Comparison of ENCODE assay signal across 33 cellular contexts in the genomic region with DNA sequence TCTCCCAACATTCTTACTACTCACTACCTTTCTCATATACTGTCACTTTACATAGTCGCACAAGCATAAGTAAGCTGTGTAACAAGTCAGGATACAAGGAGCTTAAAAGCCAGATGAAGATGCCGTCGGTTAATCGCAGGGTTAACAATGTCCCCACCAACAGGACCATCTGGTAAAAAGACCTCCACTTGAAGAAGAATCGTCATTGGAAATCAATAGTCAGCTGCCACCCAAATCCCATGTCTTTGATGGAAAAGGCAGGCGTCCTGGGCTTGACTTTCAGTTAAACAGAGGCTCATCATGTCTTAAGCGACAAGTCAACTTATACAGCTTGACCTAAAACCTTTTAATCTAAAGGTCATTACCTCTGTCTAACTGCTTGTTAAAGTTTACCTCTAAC.
"Had no signal": no experiment of that assay in that cellular context is flagged by ENCODE, and none has a peak within 500 bp of the region (broad histone marks: within the 10 kb centered on the region; RNA-seq: fewer than 3 reads in every experiment).

No MANE protein-coding gene starts in this region.

- FAIRE-seq: astrocyte, TTC549 had no signal

- H3K27ac ChIP-seq: adrenal gland, body of pancreas, brain microvascular endothelial cell, breast epithelium had no signal

- H3K4me3 ChIP-seq: adrenal gland, body of pancreas, breast epithelium had no signal

- DNase-seq: activated B cell treated with CpG ODN at 0.5 μM for 24 hours; activated CD4-positive, alpha-beta memory T cell treated with anti-CD3 and anti-CD28 coated beads for 36 hours; activated CD4-positive, alpha-beta T cell treated with anti-CD3 and anti-CD28 coated beads for 4 hours; activated CD4-positive, alpha-beta T cell treated with anti-CD3 and anti-CD28 coated beads, Interleukin-2, amount 10 ng/mL, durations not matched to agents 24 days and 14 days; activated CD4-positive, alpha-beta T cell treated with anti-CD3 and anti-CD28 coated beads, Interleukin-2, amount 50 U/mL, for 1 hour; activated CD4-positive, alpha-beta T cell treated with anti-CD3 and anti-CD28 coated beads, Interleukin-2, amount 50 U/mL, for 4 hours; activated CD4-positive, CD25-positive, alpha-beta regulatory T cell treated with anti-CD3 and anti-CD28 coated beads, Interleukin-2, amount 50 U/mL, for 72 hours; activated CD8-positive, alpha-beta memory T cell treated with anti-CD3 and anti-CD28 coated beads, Interleukin-2, amount 50 U/mL, for 4 hours; activated CD8-positive, alpha-beta T cell treated with anti-CD3 and anti-CD28 coated beads for 36 hours; activated effector memory CD4-positive, alpha-beta T cell treated with anti-CD3 and anti-CD28 coated beads, Interleukin-2, amount 50 U/mL, for 16 hours; activated gamma-delta T cell treated with Interleukin-2 at 50 U/mL for 16 hours; activated naive CD4-positive, alpha-beta T cell; activated naive CD4-positive, alpha-beta T cell treated with anti-CD3 and anti-CD28 coated beads for 36 hours; activated naive CD4-positive, alpha-beta T cell treated with anti-CD3 and anti-CD28 coated beads, Interleukin-2, amount 50 U/mL, for 16 hours; activated naive CD8-positive, alpha-beta T cell treated with anti-CD3 and anti-CD28 coated beads for 36 hours; activated T-cell treated with anti-CD3 and anti-CD28 coated beads for 4 hours; activated T-cell treated with anti-CD3 and anti-CD28 coated beads, Interleukin-2, amount 50 U/mL, for 1 hour; activated T-cell treated with anti-CD3 and anti-CD28 coated beads, Interleukin-2, amount 50 U/mL, for 4 hours; activated T-cell treated with anti-CD3 and anti-CD28 coated beads, Interleukin-2, amount 50 U/mL, for 72 hours; adrenal gland; amniotic stem cell; aorta; body of pancreas; brain microvascular endothelial cell; central memory CD4-positive, alpha-beta T cell; T-helper 1 cell; T-helper 2 cell; T-helper 9 cell had no signal

- H3K27me3 ChIP-seq: adrenal gland, body of pancreas, brain microvascular endothelial cell, breast epithelium had no signal

- H3K36me3 ChIP-seq: adrenal gland, brain microvascular endothelial cell, breast epithelium had no signal

- H3K9me3 ChIP-seq: adrenal gland, body of pancreas, breast epithelium had no signal

- ATAC-seq: activated CD8-positive, alpha-beta T cell treated with anti-CD3 and anti-CD28 coated beads for 36 hours; activated naive CD4-positive, alpha-beta T cell treated with anti-CD3 and anti-CD28 coated beads, Interleukin-2, amount 50 U/mL, for 72 hours; activated T-cell treated with anti-CD3 and anti-CD28 coated beads, Interleukin-2, amount 50 U/mL, for 4 hours; activated T-cell treated with anti-CD3 and anti-CD28 coated beads, Interleukin-2, amount 50 U/mL, for 72 hours; activated T-helper 17 cell treated with anti-CD3 and anti-CD28 coated beads, Interleukin-2, amount 50 U/mL, for 72 hours; body of pancreas had no signal
